In genomic region chr4:40185830-40186664, GRCh38 we compare ENCODE assay signal across 9 cellular contexts.
DNase-seq lines count a peak whose midpoint lies in the region; ATAC-seq, FAIRE-seq and TF ChIP-seq lines count a peak whose summit lies in the region.
"Had no signal": no experiment of that assay in that cellular context is flagged by ENCODE, and none has a peak within 500 bp of the region (broad histone marks: within the 10 kb centered on the region; RNA-seq: fewer than 3 reads in every experiment).

No MANE protein-coding gene starts in this region.

- no peak for TF ChIP-seq CTCF in D721Med (IDR thresholded peaks at IDR 0.05; ENCODE audit: insufficient read depth, missing control alignments)

- FAIRE-seq in D721Med (lab: Jason Lieb, UNC): peak; percentile 25

- DNase-seq in D721Med (ENCODE audit: insufficient read length, low spot score): no peak
- DNase-seq in HS-5 (ENCODE audit: low read depth): peak; percentile 26
- DNase-seq in fibroblast of peridontal ligament (ENCODE audit: extremely low read depth): peak; percentile 77
- no peak for DNase-seq in superior temporal gyrus (ENCODE audit: extremely low spot score)
- no peak for DNase-seq in COLO829 (ENCODE audit: low spot score)
- DNase-seq in stimulated activated CD8-positive, alpha-beta memory T cell treated with anti-CD3 and anti-CD28 coated beads, Interleukin-4, amount 100 ng/mL, for 48 hours: no peak
- DNase-seq: activated effector memory CD4-positive, alpha-beta T cell treated with anti-CD3 and anti-CD28 coated beads, Interleukin-2, amount 50 U/mL, for 16 hours had no signal

- ATAC-seq in GM19438 (IDR thresholded peaks at IDR 0.05; ENCODE audit: low read depth, unreplicated experiment) (peak; percentile 51), HG02642 (IDR thresholded peaks at IDR 0.05; ENCODE audit: poor library complexity, unreplicated experiment) (no peak)

Comparison
In these comparisons a context has a peak if more than half of its experiments do, and no peak if none do; other contexts are left out.
1. DNase-seq: peak in HS-5 (single experiment) and fibroblast of peridontal ligament (single experiment); none in D721Med (single experiment), superior temporal gyrus (single experiment), COLO829 (single experiment) and stimulated activated CD8-positive, alpha-beta memory T cell treated with anti-CD3 and anti-CD28 coated beads, Interleukin-4, amount 100 ng/mL, for 48 hours (single experiment).